27 cellular contexts compared by ENCODE assay signal in genomic region chr2:160720098-160720497, GRCh38.
"Had no signal": no experiment of that assay in that cellular context is flagged by ENCODE, and none has a peak within 500 bp of the region (broad histone marks: within the 10 kb centered on the region; RNA-seq: fewer than 3 reads in every experiment).

No MANE protein-coding gene starts in this region.

- DNase-seq: activated CD4-positive, alpha-beta T cell treated with anti-CD3 and anti-CD28 coated beads for 48 hours; activated CD4-positive, alpha-beta T cell treated with anti-CD3 and anti-CD28 coated beads, Interleukin-2, amount 50 U/mL, for 4 hours; activated CD4-positive, CD25-positive, alpha-beta regulatory T cell treated with anti-CD3 and anti-CD28 coated beads, Interleukin-2, amount 50 U/mL, for 72 hours; activated CD8-positive, alpha-beta memory T cell treated with anti-CD3 and anti-CD28 coated beads, Interleukin-2, amount 50 U/mL, for 48 hours; activated CD8-positive, alpha-beta T cell treated with anti-CD3 and anti-CD28 coated beads, Interleukin-2, amount 10 ng/mL, durations not matched to agents 7 days and 5 days; activated effector memory CD4-positive, alpha-beta T cell treated with anti-CD3 and anti-CD28 coated beads, Interleukin-2, amount 50 U/mL, for 16 hours; activated naive CD4-positive, alpha-beta T cell treated with Interleukin-2 at 50 U/mL for 16 hours; activated naive CD8-positive, alpha-beta T cell treated with anti-CD3 and anti-CD28 coated beads, Interleukin-2, amount 50 U/mL, for 24 hours; activated T-cell treated with anti-CD3 and anti-CD28 coated beads, Interleukin-2, amount 50 U/mL, for 1 hour; amniotic stem cell; body of pancreas; KG1; MG63; MV-4-11; NCI-H1092 treated with DMSO at 0.1 percent for 48 hours; NCI-H1436; NCI-H1694 treated with DMSO at 0.1 percent for 48 hours; NCI-H2029 treated with DMSO at 0.1 percent for 48 hours; NCI-H446; NCI-H524; PC-9; SIG-M5; SW 1271 had no signal

- H3K27ac ChIP-seq: ascending aorta, body of pancreas, PC-9, SK-N-MC had no signal

- H3K36me3 ChIP-seq: ascending aorta, MG63 had no signal

- H2AFZ ChIP-seq: PC-9 had no signal

- H3K4me3 ChIP-seq: ascending aorta, body of pancreas, MG63, PC-9, SK-N-MC had no signal

- H3K9me3 ChIP-seq: ascending aorta, body of pancreas, MG63 had no signal

- H3K4me1 ChIP-seq: ascending aorta, body of pancreas had no signal

- H3K27me3 ChIP-seq: ascending aorta, body of pancreas, MG63 had no signal

- H3K4me2 ChIP-seq: PC-9 had no signal

- ATAC-seq: activated CD8-positive, alpha-beta T cell treated with anti-CD3 and anti-CD28 coated beads, Interleukin-2, amount 10 ng/mL, durations not matched to agents 7 days and 5 days; activated naive CD4-positive, alpha-beta T cell treated with anti-CD3 and anti-CD28 coated beads, Interleukin-2, amount 50 U/mL, for 72 hours; activated naive CD8-positive, alpha-beta T cell treated with anti-CD3 and anti-CD28 coated beads, Interleukin-2, amount 50 U/mL, for 24 hours; body of pancreas; WTC11 had no signal
